Comparison of ENCODE assay signal across 17 cellular contexts in the genomic region with DNA sequence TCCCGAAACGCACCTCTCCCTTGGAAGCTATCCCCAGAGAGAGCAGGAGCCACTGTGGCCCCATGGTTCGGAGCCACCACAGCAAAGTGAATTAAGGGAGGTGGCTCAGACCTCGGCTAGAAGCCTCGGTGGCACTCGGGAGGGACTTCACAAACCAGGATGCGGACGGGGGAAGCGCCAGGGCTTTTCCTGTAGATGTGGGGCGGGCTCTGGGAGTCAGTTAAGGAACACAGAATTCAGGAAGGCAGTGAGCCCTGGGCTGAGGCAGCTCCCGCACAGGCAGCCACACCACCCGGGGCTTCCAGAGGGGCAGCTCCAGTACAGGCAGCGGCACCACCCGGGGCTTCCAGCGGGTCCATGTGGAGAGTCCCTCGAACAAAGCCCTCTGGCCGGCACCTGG.
"Had no signal": no experiment of that assay in that cellular context is flagged by ENCODE, and none has a peak within 500 bp of the region (broad histone marks: within the 10 kb centered on the region; RNA-seq: fewer than 3 reads in every experiment).

No MANE protein-coding gene starts in this region.

- H3K4me1 Mint-ChIP-seq: activated B cell treated with CpG ODN at 0.5 μM for 24 hours had no signal

- ATAC-seq: activated naive CD4-positive, alpha-beta T cell treated with anti-CD3 and anti-CD28 coated beads, Interleukin-2, amount 50 U/mL, for 72 hours; sciatic nerve had no signal

- DNase-seq: activated B cell treated with CpG ODN at 0.5 μM for 24 hours; activated T-cell treated with anti-CD3 and anti-CD28 coated beads, Interleukin-2, amount 50 U/mL, for 1 hour; caudate nucleus; cortex of kidney; effector CD4-positive, alpha-beta T cell; esophagus squamous epithelium; occipital lobe; stomach; testis had no signal

- H3K27ac Mint-ChIP-seq: activated B cell treated with CpG ODN at 0.5 μM for 24 hours; activated naive CD4-positive, alpha-beta T cell treated with anti-CD3 and anti-CD28 coated beads, Interleukin-2, amount 50 U/mL, for 72 hours; activated T-helper 2 cell treated with anti-CD3 and anti-CD28 coated beads, Interferon-gamma antibody, Interleukin-2, Interleukin-4, amounts not matched to agents 10 μg/mL and 5 μg/mL and 100 μg/mL, durations not matched to agents 14 hours and 24 hours and 36 hours; T-helper 2 cell treated with Interferon-gamma antibody and Interleukin-4, amounts not matched to agents 5 μg/mL and 100 μg/mL, for 36 hours had no signal

- H3K27me3 ChIP-seq: testis had no signal

- H3K27me3 Mint-ChIP-seq: activated B cell treated with CpG ODN at 0.5 μM for 24 hours had no signal

- H3K4me1 ChIP-seq: prostate gland, testis had no signal

- H3K4me3 ChIP-seq: esophagus squamous epithelium, prostate gland, stomach, testis, upper lobe of left lung had no signal

- H3K36me3 ChIP-seq: esophagus squamous epithelium, prostate gland, stomach, upper lobe of left lung had no signal

- H3K4me3 Mint-ChIP-seq: activated B cell treated with CpG ODN at 0.5 μM for 24 hours; nephron; T-helper 2 cell treated with Interferon-gamma antibody and Interleukin-4, amounts not matched to agents 5 μg/mL and 100 μg/mL, for 36 hours had no signal

- H3K9me3 ChIP-seq: esophagus squamous epithelium, prostate gland, stomach, testis, upper lobe of left lung had no signal

- H3K9me3 Mint-ChIP-seq: activated B cell treated with CpG ODN at 0.5 μM for 24 hours; activated naive CD4-positive, alpha-beta T cell treated with anti-CD3 and anti-CD28 coated beads, Interleukin-2, amount 50 U/mL, for 72 hours; activated T-helper 2 cell treated with anti-CD3 and anti-CD28 coated beads, Interferon-gamma antibody, Interleukin-2, Interleukin-4, amounts not matched to agents 10 μg/mL and 5 μg/mL and 100 μg/mL, durations not matched to agents 14 hours and 24 hours and 36 hours; nephron; T-helper 2 cell treated with Interferon-gamma antibody and Interleukin-4, amounts not matched to agents 5 μg/mL and 100 μg/mL, for 36 hours had no signal

- FAIRE-seq: endothelial cell of umbilical vein had no signal

- H3K27ac ChIP-seq: esophagus squamous epithelium, prostate gland, stomach, testis, upper lobe of left lung had no signal

- H3K36me3 Mint-ChIP-seq: activated naive CD4-positive, alpha-beta T cell treated with anti-CD3 and anti-CD28 coated beads, Interleukin-2, amount 50 U/mL, for 72 hours had no signal
